Comparison of ENCODE assay signal across 15 cellular contexts in genomic region chr19:52172347-52172746, GRCh38. TPM values are rescaled to one million over a fixed set of nuclear protein-coding genes. Genes with fewer than 3 reads are reported as not detected.
A peak's percentile ranks its signal among the peaks of the same experiment; 100 is the strongest.
DNase-seq lines count a peak whose midpoint lies in the region; ATAC-seq and TF ChIP-seq lines count a peak whose summit lies in the region.
"Had no signal": no experiment of that assay in that cellular context is flagged by ENCODE, and none has a peak within 500 bp of the region (broad histone marks: within the 10 kb centered on the region; RNA-seq: fewer than 3 reads in every experiment).

No MANE protein-coding gene starts in this region.

- peaks cover 0 to 28% (median 14%) of the 10 kb centered on the region in 9 donors for H3K4me1 ChIP-seq in heart right ventricle
- H3K4me1 ChIP-seq in muscle layer of duodenum (ENCODE audit: control insufficient read depth in 1 of 2, insufficient read depth in 2 of 2, low read length in 2 of 2): peaks cover 0 to 12% of the 10 kb centered on the region in 2 donors
- H3K4me1 ChIP-seq in vagina: peaks cover 20% of the 10 kb centered on the region

- H3K4me3 ChIP-seq in heart right ventricle (peak overlapping the region in 4 of 10 donors; percentile 80 to 95 (median 82)), muscle layer of duodenum (ENCODE audit: low read depth in 1 of 2, low read length in 2 of 2) (peak overlapping the region; percentile 94 to 99), vagina (peak overlapping the region in 1 of 2 donors; percentile 87)

- intact Hi-C loops in heart right ventricle (cut with DNase I) (loop anchor here in 1 of 10 donors (5.0 kb wide), 1 partner anchor 35 kb away; the partner anchor contains the start of gene ZNF616), Right ventricle myocardium superior (cut with DNase I) (no loop called here), vagina (cut with DNase I) (no loop called here)

- DNase-seq in heart right ventricle: no peak
- DNase-seq in Right ventricle myocardium superior: no peak
- no peak for DNase-seq in vagina (ENCODE audit: extremely low spot score in 2 of 2)
- no peak for DNase-seq in stimulated activated CD4-positive, alpha-beta T cell treated with anti-CD3 and anti-CD28 coated beads, Interleukin-2, amount 100 ng/mL, for 48 hours
- DNase-seq in NCI-H2029 (lab: John Stamatoyannopoulos, UW): no peak
- DNase-seq: activated CD4-positive, alpha-beta T cell treated with anti-CD3 and anti-CD28 coated beads, Interleukin-2, amount 50 U/mL, for 1 hour; body of pancreas; C1 segment of cervical spinal cord; kidney glomerular epithelial cell; NCI-H1930; stimulated activated CD8-positive, alpha-beta memory T cell treated with anti-CD3 and anti-CD28 coated beads, Interleukin-4, amount 100 ng/mL, for 48 hours had no signal

- H3K9me3 Mint-ChIP-seq in activated naive CD8-positive, alpha-beta T cell (ENCODE audit: low read depth): no peaks in the 10 kb centered on the region

- H3K4me3 Mint-ChIP-seq in activated naive CD8-positive, alpha-beta T cell: peak overlapping the region; percentile 98

- H3K9me3 ChIP-seq in heart right ventricle: no peaks in the 10 kb centered on the region
- H3K9me3 ChIP-seq in muscle layer of duodenum (ENCODE audit: control insufficient read depth in 1 of 2, low read length in 2 of 2): no peaks in the 10 kb centered on the region
- H3K9me3 ChIP-seq in vagina: no peaks in the 10 kb centered on the region
- H3K9me3 ChIP-seq: body of pancreas, right atrium auricular region had no signal

- H3K27me3 Mint-ChIP-seq in activated naive CD8-positive, alpha-beta T cell: no peaks in the 10 kb centered on the region

- no peak for ATAC-seq in heart right ventricle
- ATAC-seq in Right ventricle myocardium superior (ENCODE audit: poor library complexity): no peak
- no peak for ATAC-seq in GM21367 (IDR thresholded peaks at IDR 0.05; ENCODE audit: unreplicated experiment)
- ATAC-seq: body of pancreas had no signal

- TF ChIP-seq CTCF in heart right ventricle (IDR thresholded peaks at IDR 0.05) (no peak), vagina (IDR thresholded peaks at IDR 0.05) (no peak)

- no peak overlapping the region for H3K27ac Mint-ChIP-seq in activated naive CD8-positive, alpha-beta T cell

- H3K27ac ChIP-seq in heart right ventricle: peak overlapping the region in 6 of 10 donors; percentile 43 to 87 (median 84)
- H3K27ac ChIP-seq in muscle layer of duodenum (ENCODE audit: low read length): no peak overlapping the region
- peak overlapping the region; percentile 94 for H3K27ac ChIP-seq in vagina

- peaks cover 32% of the 10 kb centered on the region for H3K4me1 Mint-ChIP-seq in activated naive CD8-positive, alpha-beta T cell (ENCODE audit: low read depth)

- H3K36me3 Mint-ChIP-seq in activated naive CD8-positive, alpha-beta T cell: peaks cover 12% of the 10 kb centered on the region

- no peaks in the 10 kb centered on the region for H3K27me3 ChIP-seq in heart right ventricle
- H3K27me3 ChIP-seq in muscle layer of duodenum (ENCODE audit: low read depth, low read length): no peaks in the 10 kb centered on the region
- H3K27me3 ChIP-seq in vagina: no peaks in the 10 kb centered on the region
- H3K27me3 ChIP-seq: body of pancreas, right atrium auricular region had no signal

- no peak for TF ChIP-seq POLR2A in vagina (IDR thresholded peaks at IDR 0.05)

- H3K36me3 ChIP-seq in heart right ventricle (peaks cover 0 to 22% (median 17%) of the 10 kb centered on the region in 9 donors), muscle layer of duodenum (ENCODE audit: control insufficient read depth in 1 of 2, insufficient read depth in 2 of 2, low read length in 2 of 2) (peaks cover 9 to 11% of the 10 kb centered on the region in 2 donors), vagina (peaks cover 0 to 18% of the 10 kb centered on the region in 2 donors)

- WGBS in heart right ventricle, 2 donors: 95 to 98% methylated on average over 1 of the region's 1 CpG

RNA-seq across cellular contexts. Expression of gene ZNF836, which starts 0.9 kb away (rescaled TPM):
- total RNA-seq in heart right ventricle: 10 to 100 TPM in 1 of 10 donors, 1 to 10 TPM in 9; 5.1 to 10.6 (median 7.1) TPM
- polyA plus RNA-seq in heart right ventricle: 1 to 10 TPM; 2.3 to 6.1 TPM
- total RNA-seq in Right ventricle myocardium superior: 7.0 TPM
- 3.9 TPM for total RNA-seq in vagina

RNA-seq across cellular contexts. Expression of gene PPP2R1A, which starts 17.5 kb away (rescaled TPM):
- total RNA-seq in heart right ventricle (100 to 1,000 TPM; 337 to 469 (median 401) TPM), Right ventricle myocardium superior (339 TPM), vagina (163 TPM)
- 100 to 1,000 TPM; 238 to 438 TPM for polyA plus RNA-seq in heart right ventricle

RNA-seq across cellular contexts. Expression of gene ZNF616, which starts 32.6 kb away (rescaled TPM):
- 1 to 10 TPM; 4.9 to 8.0 (median 6.5) TPM for total RNA-seq in heart right ventricle
- polyA plus RNA-seq in heart right ventricle: 1 to 10 TPM; 1.6 to 2.2 TPM
- total RNA-seq in Right ventricle myocardium superior: 4.8 TPM
- total RNA-seq in vagina: 2.7 TPM
